Comparison of ENCODE assay signal across 19 cellular contexts in genomic region chr21:45146301-45146700, GRCh38.
DNase-seq lines count a peak whose midpoint lies in the region; ATAC-seq and TF ChIP-seq lines count a peak whose summit lies in the region.
"Had no signal": no experiment of that assay in that cellular context is flagged by ENCODE, and none has a peak within 500 bp of the region (broad histone marks: within the 10 kb centered on the region; RNA-seq: fewer than 3 reads in every experiment).

No MANE protein-coding gene starts in this region.

- H3K36me3 ChIP-seq in left ventricle myocardium inferior (peaks cover 15% of the 10 kb centered on the region), aorta (ENCODE audit: control insufficient read depth in 1 of 2, insufficient read depth in 2 of 2, low read length in 1 of 2) (no peaks in the 10 kb centered on the region), trophoblast cell (ENCODE audit: control insufficient read depth in 1 of 2, insufficient read depth in 2 of 2, low read length in 2 of 2) (peaks cover 6 to 18% of the 10 kb centered on the region in 2 experiments)
- H3K36me3 ChIP-seq: MG63 had no signal

- H3K14ac ChIP-seq in trophoblast cell (ENCODE audit: low read length): no peak overlapping the region

- no peak overlapping the region for H3K27ac ChIP-seq in left ventricle myocardium inferior (replicated peaks)
- H3K27ac ChIP-seq in right cardiac atrium (ENCODE audit: low read length): no peak overlapping the region
- H3K27ac ChIP-seq in aorta (ENCODE audit: low read depth in 1 of 2, low read length in 2 of 2): no peak overlapping the region
- no peak overlapping the region for H3K27ac ChIP-seq in trophoblast cell (ENCODE audit: low read depth, low read length)
- H3K27ac ChIP-seq: C4-2B had no signal

- no peak overlapping the region for H2BK120ac ChIP-seq in trophoblast cell (ENCODE audit: insufficient read depth, low read length, poor library complexity)

- peaks cover 29% of the 10 kb centered on the region for H3K36me3 Mint-ChIP-seq in osteocyte (ENCODE audit: unreplicated experiment)
- H3K36me3 Mint-ChIP-seq in activated naive CD8-positive, alpha-beta T cell treated with anti-CD3 and anti-CD28 coated beads, Interleukin-2, amount 50 U/mL, for 24 hours (ENCODE audit: low read depth): peaks cover 7% of the 10 kb centered on the region

- no peaks in the 10 kb centered on the region for H3K27me3 Mint-ChIP-seq in osteocyte (ENCODE audit: unreplicated experiment)
- no peaks in the 10 kb centered on the region for H3K27me3 Mint-ChIP-seq in activated naive CD8-positive, alpha-beta T cell treated with anti-CD3 and anti-CD28 coated beads, Interleukin-2, amount 50 U/mL, for 24 hours

- no peak overlapping the region for H3K9ac ChIP-seq in trophoblast cell (ENCODE audit: low read length)

- no peak overlapping the region for H2AK5ac ChIP-seq in trophoblast cell (ENCODE audit: low read length)

- no peak overlapping the region for H3K4ac ChIP-seq in trophoblast cell (ENCODE audit: low read depth, low read length)

- no peak overlapping the region for H3K23ac ChIP-seq in trophoblast cell (ENCODE audit: low read length)

- no peaks in the 10 kb centered on the region for H3K79me1 ChIP-seq in trophoblast cell (ENCODE audit: low read length)

- DNase-seq in cardiac septum (ENCODE audit: low spot score): peak; percentile 43
- no peak for DNase-seq in left ventricle myocardium inferior
- peak in 2 of 3 donors; percentile 44 to 63 for DNase-seq in right cardiac atrium
- DNase-seq in osteocyte (ENCODE audit: extremely low spot score, unreplicated experiment): peak; percentile 73
- peak; percentile 54 to 64 for DNase-seq in aorta
- no peak for DNase-seq in trophoblast cell
- DNase-seq in activated naive CD8-positive, alpha-beta T cell treated with anti-CD3 and anti-CD28 coated beads, Interleukin-2, amount 50 U/mL, for 24 hours: no peak
- DNase-seq in foreskin fibroblast: no peak
- DNase-seq: AML-193; CD8-positive, alpha-beta memory T cell; GDM1; MG63; NCI-H1417; NCI-H1694 treated with DMSO at 0.1 percent for 48 hours; NCI-H446 treated with DMSO at 0.1 percent for 48 hours; NCI-H526 treated with DMSO at 0.1 percent for 48 hours; OCI-M1; SHP77 treated with DMSO at 0.1 percent for 48 hours had no signal

- ATAC-seq in right cardiac atrium: peak in 1 of 2 donors; percentile 12
- no peak for ATAC-seq in aorta (ENCODE audit: low FRiP score)
- ATAC-seq in activated naive CD8-positive, alpha-beta T cell treated with anti-CD3 and anti-CD28 coated beads, Interleukin-2, amount 50 U/mL, for 24 hours: no peak

- no peaks in the 10 kb centered on the region for H3K9me3 Mint-ChIP-seq in osteocyte (ENCODE audit: unreplicated experiment)
- no peaks in the 10 kb centered on the region for H3K9me3 Mint-ChIP-seq in activated naive CD8-positive, alpha-beta T cell treated with anti-CD3 and anti-CD28 coated beads, Interleukin-2, amount 50 U/mL, for 24 hours
- H3K9me3 Mint-ChIP-seq: CD8-positive, alpha-beta memory T cell had no signal

- H4K8ac ChIP-seq in trophoblast cell (ENCODE audit: low read depth, low read length): no peak overlapping the region

- no peak overlapping the region for H2BK5ac ChIP-seq in trophoblast cell (ENCODE audit: low read depth, low read length, poor library complexity)

- H3K27ac Mint-ChIP-seq in osteocyte (ENCODE audit: unreplicated experiment): no peak overlapping the region
- no peak overlapping the region for H3K27ac Mint-ChIP-seq in activated naive CD8-positive, alpha-beta T cell treated with anti-CD3 and anti-CD28 coated beads, Interleukin-2, amount 50 U/mL, for 24 hours

- H3K9me3 ChIP-seq in left ventricle myocardium inferior (replicated peaks): no peaks in the 10 kb centered on the region
- H3K9me3 ChIP-seq in right cardiac atrium (ENCODE audit: control insufficient read depth, low read length): no peaks in the 10 kb centered on the region
- no peaks in the 10 kb centered on the region for H3K9me3 ChIP-seq in aorta (ENCODE audit: control insufficient read depth, low read length)
- H3K9me3 ChIP-seq in trophoblast cell (ENCODE audit: insufficient read depth, low read depth, low read length): no peaks in the 10 kb centered on the region
- H3K9me3 ChIP-seq: MG63 had no signal

- no peaks in the 10 kb centered on the region for H3K79me2 ChIP-seq in trophoblast cell (ENCODE audit: control insufficient read depth, insufficient read depth, low read length, poor library complexity)

- H3K4me3 Mint-ChIP-seq in osteocyte (ENCODE audit: unreplicated experiment): no peak overlapping the region
- no peak overlapping the region for H3K4me3 Mint-ChIP-seq in activated naive CD8-positive, alpha-beta T cell treated with anti-CD3 and anti-CD28 coated beads, Interleukin-2, amount 50 U/mL, for 24 hours
- H3K4me3 Mint-ChIP-seq: CD8-positive, alpha-beta memory T cell had no signal

- peaks cover 45% of the 10 kb centered on the region for H3K4me1 Mint-ChIP-seq in osteocyte (ENCODE audit: unreplicated experiment)
- H3K4me1 Mint-ChIP-seq in activated naive CD8-positive, alpha-beta T cell treated with anti-CD3 and anti-CD28 coated beads, Interleukin-2, amount 50 U/mL, for 24 hours: peaks cover 4% of the 10 kb centered on the region

- H3K4me2 ChIP-seq in trophoblast cell (ENCODE audit: low read length): no peak overlapping the region

- H4K91ac ChIP-seq in trophoblast cell (ENCODE audit: low read depth, low read length): no peak overlapping the region

- intact Hi-C loops in cardiac septum (cut with DNase I) (no loop called here), left ventricle myocardium inferior (cut with micrococcal nuclease) (no loop called here), right cardiac atrium (cut with DNase I) (no loop called here), aorta (cut with DNase I) (loop anchor here in 1 of 2 donors (5.0 to 10.0 kb wide), 2 partner anchors 61 to 138 kb away; partner anchors contain the start of gene POFUT2)

- peaks cover 25% of the 10 kb centered on the region for H3K4me1 ChIP-seq in left ventricle myocardium inferior
- no peaks in the 10 kb centered on the region for H3K4me1 ChIP-seq in right cardiac atrium (ENCODE audit: control insufficient read depth, insufficient read depth, low read length)
- H3K4me1 ChIP-seq in aorta (ENCODE audit: control insufficient read depth in 1 of 2, insufficient read depth in 2 of 2, low read length in 2 of 2): peaks cover 0 to 2% of the 10 kb centered on the region in 2 donors
- H3K4me1 ChIP-seq in trophoblast cell (ENCODE audit: control insufficient read depth in 1 of 2, insufficient read depth in 2 of 2, low read length in 2 of 2): no peaks in the 10 kb centered on the region

- H4K12ac ChIP-seq in trophoblast cell (ENCODE audit: low read depth, low read length): no peak overlapping the region

- WGBS in right cardiac atrium: 46% methylated on average over 8 of the region's 8 CpGs
- 39 to 45% methylated on average over 8 of the region's 8 CpGs for WGBS in aorta, 2 donors
- WGBS in trophoblast cell (ENCODE audit: extremely low coverage, insufficient coverage, insufficient read length): no CpG with 5 or more reads among the region's 8 CpGs

- H3K4me3 ChIP-seq in left ventricle myocardium inferior (no peak overlapping the region), right cardiac atrium (ENCODE audit: low read length) (no peak overlapping the region), aorta (ENCODE audit: low read length in 2 of 2) (no peak overlapping the region), trophoblast cell (ENCODE audit: low read depth, low read length) (no peak overlapping the region), foreskin fibroblast (ENCODE audit: low read depth in 1 of 2, low read length in 2 of 2) (no peak overlapping the region)
- H3K4me3 ChIP-seq: MG63 had no signal

- no peak overlapping the region for H2AFZ ChIP-seq in trophoblast cell (ENCODE audit: insufficient read depth, low read length, poor library complexity)

- TF ChIP-seq CTCF in left ventricle myocardium inferior (IDR thresholded peaks at IDR 0.05; ENCODE audit: borderline replicate concordance) (no peak), osteocyte (IDR thresholded peaks at IDR 0.05) (no peak), foreskin fibroblast (IDR thresholded peaks at IDR 0.05; ENCODE audit: low read depth, low read length) (no peak)

- H3K18ac ChIP-seq in trophoblast cell (ENCODE audit: low read length): no peak overlapping the region

- no peaks in the 10 kb centered on the region for H3K27me3 ChIP-seq in left ventricle myocardium inferior (ENCODE audit: low read depth)
- H3K27me3 ChIP-seq in right cardiac atrium (ENCODE audit: control insufficient read depth, insufficient read depth): no peaks in the 10 kb centered on the region
- no peaks in the 10 kb centered on the region for H3K27me3 ChIP-seq in aorta (ENCODE audit: control insufficient read depth in 1 of 2, insufficient read depth in 2 of 2, low read length in 1 of 2)
- no peaks in the 10 kb centered on the region for H3K27me3 ChIP-seq in trophoblast cell (ENCODE audit: insufficient read depth, low read length)
- H3K27me3 ChIP-seq: MG63 had no signal

- no peak overlapping the region for H2BK12ac ChIP-seq in trophoblast cell (ENCODE audit: low read length)

Comparison
In these comparisons a context has a peak if more than half of its experiments do, and no peak if none do; other contexts are left out.
1. DNase-seq: peak in cardiac septum (single experiment), right cardiac atrium (2 of 3), osteocyte (single experiment) and aorta (2 of 2); none in left ventricle myocardium inferior (single experiment), trophoblast cell (0 of 2), activated naive CD8-positive, alpha-beta T cell treated with anti-CD3 and anti-CD28 coated beads, Interleukin-2, amount 50 U/mL, for 24 hours (single experiment) and foreskin fibroblast (0 of 2).